14 cellular contexts compared by ENCODE assay signal in the genomic region with DNA sequence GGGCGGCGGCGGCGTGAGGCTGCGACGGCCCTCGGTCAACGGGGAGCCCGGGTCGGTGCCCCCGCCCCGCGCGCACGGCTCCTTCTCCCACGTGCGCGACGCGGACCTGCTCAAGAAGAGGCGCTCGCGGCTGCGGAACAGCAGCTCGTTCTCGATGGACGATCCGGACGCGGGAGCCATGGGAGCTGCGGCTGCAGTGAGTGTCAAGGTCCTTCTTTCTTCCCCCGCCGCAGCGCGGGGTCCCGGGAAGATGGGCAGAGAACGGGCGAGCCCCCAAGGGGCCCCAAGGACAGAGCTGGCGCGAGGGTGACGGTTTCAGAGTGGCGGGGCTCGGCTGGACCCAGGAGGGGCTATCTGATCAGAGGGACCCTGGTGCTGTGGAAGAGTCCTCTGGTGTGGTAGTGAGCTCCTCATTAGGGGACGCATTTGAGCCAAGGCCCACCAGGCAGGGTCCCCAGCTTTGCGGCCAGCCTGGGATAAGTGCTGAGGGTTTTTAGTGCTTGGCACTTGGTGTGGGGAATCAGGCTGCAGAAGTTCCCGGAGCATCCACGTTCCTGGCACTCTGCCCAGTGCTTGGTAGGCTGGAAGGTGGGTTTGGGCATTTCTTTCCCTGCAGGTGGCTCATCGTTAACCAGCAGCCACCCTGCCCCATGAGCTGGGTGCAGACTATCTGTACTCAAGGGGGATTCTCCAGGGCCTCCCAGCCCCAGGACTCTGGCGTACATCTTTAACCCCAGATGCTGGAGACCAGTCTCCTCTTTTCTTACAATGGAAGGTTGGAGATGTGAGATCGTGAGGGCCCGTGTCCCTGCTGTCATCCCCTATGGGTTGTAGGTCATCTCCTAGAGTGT. TPM values are rescaled to one million over a fixed set of nuclear protein-coding genes. Genes with fewer than 3 reads are reported as not detected.
DNase-seq lines count a peak whose midpoint lies in the region; ATAC-seq and TF ChIP-seq lines count a peak whose summit lies in the region.
"Had no signal": no experiment of that assay in that cellular context is flagged by ENCODE, and none has a peak within 500 bp of the region (broad histone marks: within the 10 kb centered on the region; RNA-seq: fewer than 3 reads in every experiment).

No MANE protein-coding gene starts in this region.

- H3K36me3 Mint-ChIP-seq in stimulated activated naive CD8-positive, alpha-beta T cell treated with anti-CD3 and anti-CD28 coated beads, Interleukin-15, Interleukin-2, amounts not matched to agents 100 ng/mL and 50 ng/mL, for 24 hours (ENCODE audit: low read depth) = peaks cover 31% of the 10 kb centered on the region
- H3K36me3 Mint-ChIP-seq in activated B cell treated with CpG ODN at 0.5 μM for 24 hours (ENCODE audit: low read depth) (peaks cover 51% of the 10 kb centered on the region), memory B cell (peaks cover 28% of the 10 kb centered on the region)

- ATAC-seq in stimulated activated naive CD8-positive, alpha-beta T cell treated with anti-CD3 and anti-CD28 coated beads, Interleukin-15, amount 100 ng/mL, for 72 hours = no peak
- ATAC-seq in activated B cell treated with CpG ODN at 0.5 μM for 24 hours (ENCODE audit: low read depth) (no peak), memory B cell (ENCODE audit: low read depth) (no peak), GM18870 (IDR thresholded peaks at IDR 0.05; ENCODE audit: unreplicated experiment) (no peak)
- ATAC-seq: esophagus mucosa had no signal

- POLR2A ChIA-PET in activated B cell treated with CpG ODN at 0.5 μM for 24 hours (lab: Charles Lee) = interaction anchor here (1.5 to 11.1 kb wide), 3 partner anchors 9 to 45 kb away, joined by 8 to 239 read pairs (median 112); a partner anchor contains a TSS

- no peak for TF ChIP-seq CTCF in activated B cell treated with CpG ODN at 0.5 μM for 24 hours (IDR thresholded peaks at IDR 0.05)

- intact Hi-C loops in activated B cell treated with CpG ODN at 0.5 μM for 24 hours (cut with micrococcal nuclease) = loop anchor here (5.0 kb wide), 1 partner anchor 203 kb away; a partner anchor contains a TSS

- DNase-seq in stimulated activated naive CD8-positive, alpha-beta T cell treated with anti-CD3 and anti-CD28 coated beads, Interleukin-15, amount 100 ng/mL, for 72 hours = no peak
- no peak for DNase-seq in activated B cell treated with CpG ODN at 0.5 μM for 24 hours
- no peak for DNase-seq in memory B cell (ENCODE audit: low spot score in 2 of 2)
- no peak for DNase-seq in GF-D8 (lab: John Stamatoyannopoulos, UW)
- DNase-seq in pons (ENCODE audit: low spot score) = no peak
- no peak for DNase-seq in NCI-H524 treated with DMSO at 0.1 percent for 48 hours (lab: John Stamatoyannopoulos, UW)
- DNase-seq: CD4-positive, alpha-beta T cell; mesendoderm; NCI-H446 treated with DMSO at 0.1 percent for 48 hours; SHP77 treated with DMSO at 0.1 percent for 48 hours had no signal

- CTCF ChIA-PET in activated B cell treated with CpG ODN at 0.5 μM for 24 hours (lab: Charles Lee) = interaction anchor here (0.7 to 5.9 kb wide), 5 partner anchors 8 to 45 kb away, joined by 3 to 52 read pairs (median 5); a partner anchor contains a TSS

- H3K9me3 Mint-ChIP-seq in stimulated activated naive CD8-positive, alpha-beta T cell treated with anti-CD3 and anti-CD28 coated beads, Interleukin-15, Interleukin-2, amounts not matched to agents 100 ng/mL and 50 ng/mL, for 24 hours = no peaks in the 10 kb centered on the region
- H3K9me3 Mint-ChIP-seq in stimulated activated naive CD8-positive, alpha-beta T cell treated with anti-CD3 and anti-CD28 coated beads, Interleukin-15, amount 100 ng/mL, for 72 hours = no peaks in the 10 kb centered on the region
- H3K9me3 Mint-ChIP-seq in activated B cell treated with CpG ODN at 0.5 μM for 24 hours (no peaks in the 10 kb centered on the region), memory B cell (no peaks in the 10 kb centered on the region)
- H3K9me3 Mint-ChIP-seq: CD4-positive, alpha-beta T cell had no signal

- no peaks in the 10 kb centered on the region for H3K27me3 Mint-ChIP-seq in stimulated activated naive CD8-positive, alpha-beta T cell treated with anti-CD3 and anti-CD28 coated beads, Interleukin-15, Interleukin-2, amounts not matched to agents 100 ng/mL and 50 ng/mL, for 24 hours
- no peaks in the 10 kb centered on the region for H3K27me3 Mint-ChIP-seq in stimulated activated naive CD8-positive, alpha-beta T cell treated with anti-CD3 and anti-CD28 coated beads, Interleukin-15, amount 100 ng/mL, for 72 hours
- H3K27me3 Mint-ChIP-seq in activated B cell treated with CpG ODN at 0.5 μM for 24 hours (no peaks in the 10 kb centered on the region), memory B cell (no peaks in the 10 kb centered on the region)
- H3K27me3 Mint-ChIP-seq: CD4-positive, alpha-beta T cell had no signal

- peaks cover 48% of the 10 kb centered on the region for H3K4me1 Mint-ChIP-seq in stimulated activated naive CD8-positive, alpha-beta T cell treated with anti-CD3 and anti-CD28 coated beads, Interleukin-15, Interleukin-2, amounts not matched to agents 100 ng/mL and 50 ng/mL, for 24 hours (ENCODE audit: low read depth)
- peaks cover 78% of the 10 kb centered on the region for H3K4me1 Mint-ChIP-seq in stimulated activated naive CD8-positive, alpha-beta T cell treated with anti-CD3 and anti-CD28 coated beads, Interleukin-15, amount 100 ng/mL, for 72 hours
- H3K4me1 Mint-ChIP-seq in activated B cell treated with CpG ODN at 0.5 μM for 24 hours (peaks cover 45% of the 10 kb centered on the region), memory B cell (peaks cover 26% of the 10 kb centered on the region)

- peak overlapping the region; percentile 41 for H3K27ac Mint-ChIP-seq in stimulated activated naive CD8-positive, alpha-beta T cell treated with anti-CD3 and anti-CD28 coated beads, Interleukin-15, Interleukin-2, amounts not matched to agents 100 ng/mL and 50 ng/mL, for 24 hours
- H3K27ac Mint-ChIP-seq in stimulated activated naive CD8-positive, alpha-beta T cell treated with anti-CD3 and anti-CD28 coated beads, Interleukin-15, amount 100 ng/mL, for 72 hours = no peak overlapping the region
- H3K27ac Mint-ChIP-seq in activated B cell treated with CpG ODN at 0.5 μM for 24 hours (peak overlapping the region; percentile 96), memory B cell (peak overlapping the region; percentile 96)

- H3K4me3 Mint-ChIP-seq in stimulated activated naive CD8-positive, alpha-beta T cell treated with anti-CD3 and anti-CD28 coated beads, Interleukin-15, Interleukin-2, amounts not matched to agents 100 ng/mL and 50 ng/mL, for 24 hours = no peak overlapping the region
- H3K4me3 Mint-ChIP-seq in stimulated activated naive CD8-positive, alpha-beta T cell treated with anti-CD3 and anti-CD28 coated beads, Interleukin-15, amount 100 ng/mL, for 72 hours = no peak overlapping the region
- H3K4me3 Mint-ChIP-seq in activated B cell treated with CpG ODN at 0.5 μM for 24 hours (no peak overlapping the region), memory B cell (no peak overlapping the region)
- H3K4me3 Mint-ChIP-seq: CD4-positive, alpha-beta T cell had no signal

RNA-seq across cellular contexts. Expression of a gene that starts 9.8 kb away (rescaled TPM):
- total RNA-seq in activated B cell treated with CpG ODN at 0.5 μM for 24 hours = 143 and 163 TPM in 2 replicates

RNA-seq across cellular contexts. Expression of a gene that starts 10.0 kb away (rescaled TPM):
- total RNA-seq in activated B cell treated with CpG ODN at 0.5 μM for 24 hours = 1.0 and 1.1 TPM in 2 replicates
- total RNA-seq: cardiac muscle cell had no signal

RNA-seq across cellular contexts. Expression of a gene that starts 13.3 kb away (rescaled TPM):
- 19.1 and 21.6 TPM in 2 replicates for total RNA-seq in activated B cell treated with CpG ODN at 0.5 μM for 24 hours

RNA-seq across cellular contexts. Expression of a gene that starts 15.3 kb away (rescaled TPM):
- total RNA-seq in activated B cell treated with CpG ODN at 0.5 μM for 24 hours = 40.9 and 41.0 TPM in 2 replicates

RNA-seq across cellular contexts. Expression of a gene that starts 27.5 kb away (rescaled TPM):
- 25.0 and 25.3 TPM in 2 replicates for total RNA-seq in activated B cell treated with CpG ODN at 0.5 μM for 24 hours

Comparison
In these comparisons a context has a peak if more than half of its experiments do, and no peak if none do; other contexts are left out.
1. H3K27ac Mint-ChIP-seq: peak in stimulated activated naive CD8-positive, alpha-beta T cell treated with anti-CD3 and anti-CD28 coated beads, Interleukin-15, Interleukin-2, amounts not matched to agents 100 ng/mL and 50 ng/mL, for 24 hours (single experiment), activated B cell treated with CpG ODN at 0.5 μM for 24 hours (single experiment) and memory B cell (single experiment); none in stimulated activated naive CD8-positive, alpha-beta T cell treated with anti-CD3 and anti-CD28 coated beads, Interleukin-15, amount 100 ng/mL, for 72 hours (0 of 2).